ENCODE assay signal across 33 cellular contexts in the genomic region with DNA sequence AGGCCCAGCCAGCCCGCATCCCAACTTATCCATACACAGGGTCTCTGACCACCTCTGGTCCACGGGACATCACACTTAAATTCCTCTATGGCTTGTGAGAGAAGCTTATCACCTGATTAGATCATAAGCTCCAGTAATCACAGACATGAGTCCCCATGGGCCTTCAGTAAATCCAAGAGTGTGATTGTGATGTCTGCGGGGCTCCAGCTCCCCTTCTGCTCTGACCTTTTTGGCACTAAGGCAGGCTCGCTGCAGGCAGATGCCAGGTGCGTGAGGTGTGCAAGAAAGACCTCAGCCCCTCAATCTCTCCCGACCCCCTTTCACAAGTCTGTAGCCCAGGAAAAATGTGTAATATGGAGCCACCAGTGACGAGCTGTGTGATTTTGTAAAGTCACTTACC.
"Had no signal": no experiment of that assay in that cellular context is flagged by ENCODE, and none has a peak within 500 bp of the region (broad histone marks: within the 10 kb centered on the region; RNA-seq: fewer than 3 reads in every experiment).

No MANE protein-coding gene starts in this region.

- H3K4me3 ChIP-seq: adrenal gland, body of pancreas, cardiac muscle cell, colonic mucosa, esophagus squamous epithelium, gastroesophageal sphincter had no signal

- FAIRE-seq: endometrium, endothelial cell of umbilical vein had no signal

- H3K4me3 Mint-ChIP-seq: activated CD4-positive, alpha-beta memory T cell treated with anti-CD3 and anti-CD28 coated beads for 36 hours; activated CD8-positive, alpha-beta memory T cell treated with anti-CD3 and anti-CD28 coated beads, Interleukin-2, amount 10 ng/mL, durations not matched to agents 7 days and 5 days; activated CD8-positive, alpha-beta T cell treated with anti-CD3 and anti-CD28 coated beads, Interleukin-2, amount 10 ng/mL, durations not matched to agents 7 days and 5 days; activated naive CD4-positive, alpha-beta T cell treated with anti-CD3 and anti-CD28 coated beads for 36 hours; activated naive CD4-positive, alpha-beta T cell treated with anti-CD3 and anti-CD28 coated beads, Interleukin-2, amount 50 U/mL, for 24 hours; activated naive CD8-positive, alpha-beta T cell treated with anti-CD3 and anti-CD28 coated beads for 36 hours; activated naive CD8-positive, alpha-beta T cell treated with anti-CD3 and anti-CD28 coated beads, Interleukin-2, amount 50 U/mL, for 24 hours; activated T-helper 1 cell treated with anti-CD3 and anti-CD28 coated beads, Interleukin-12 subunit alpha, Interleukin-12 subunit beta, Interleukin-2, Interleukin-4 antibody, amounts not matched to agents 30 ng/mL and 10 ng/mL and 1 ng/mL, durations not matched to agents 14 hours and 24 hours and 36 hours; WTC11 had no signal

- H3K36me3 Mint-ChIP-seq: activated CD4-positive, alpha-beta memory T cell treated with anti-CD3 and anti-CD28 coated beads for 36 hours; activated CD8-positive, alpha-beta memory T cell treated with anti-CD3 and anti-CD28 coated beads, Interleukin-2, amount 10 ng/mL, durations not matched to agents 7 days and 5 days; activated naive CD4-positive, alpha-beta T cell treated with anti-CD3 and anti-CD28 coated beads, Interleukin-2, amount 50 U/mL, for 24 hours; activated naive CD8-positive, alpha-beta T cell treated with anti-CD3 and anti-CD28 coated beads for 36 hours; WTC11 had no signal

- DNase-seq: activated CD4-positive, alpha-beta memory T cell treated with anti-CD3 and anti-CD28 coated beads for 36 hours; activated CD4-positive, alpha-beta T cell treated with anti-CD3 and anti-CD28 coated beads for 1 hour; activated CD4-positive, alpha-beta T cell treated with anti-CD3 and anti-CD28 coated beads for 4 hours; activated CD8-positive, alpha-beta memory T cell treated with anti-CD3 and anti-CD28 coated beads, Interleukin-2, amount 10 ng/mL, durations not matched to agents 7 days and 5 days; activated CD8-positive, alpha-beta memory T cell treated with anti-CD3 and anti-CD28 coated beads, Interleukin-2, amount 50 U/mL, for 4 hours; activated CD8-positive, alpha-beta T cell treated with anti-CD3 and anti-CD28 coated beads, Interleukin-2, amount 10 ng/mL, durations not matched to agents 7 days and 5 days; activated effector memory CD4-positive, alpha-beta T cell treated with anti-CD3 and anti-CD28 coated beads, Interleukin-2, amount 50 U/mL, for 16 hours; activated naive CD4-positive, alpha-beta T cell treated with anti-CD3 and anti-CD28 coated beads for 36 hours; activated naive CD8-positive, alpha-beta T cell treated with anti-CD3 and anti-CD28 coated beads for 36 hours; activated naive CD8-positive, alpha-beta T cell treated with anti-CD3 and anti-CD28 coated beads, Interleukin-2, amount 50 U/mL, for 24 hours; activated T-cell treated with anti-CD3 and anti-CD28 coated beads, Interleukin-2, amount 50 U/mL, for 1 hour; activated T-cell treated with anti-CD3 and anti-CD28 coated beads, Interleukin-2, amount 50 U/mL, for 48 hours; amygdala; aorta; body of pancreas; central memory CD4-positive, alpha-beta T cell; cerebellar nuclear complex; colonic mucosa; effector CD8-positive, alpha-beta T cell; esophagus squamous epithelium; foreskin melanocyte; head of caudate nucleus; hippocampal formation; T-helper 2 cell had no signal

- H3K27me3 ChIP-seq: adrenal gland, body of pancreas, cardiac muscle cell had no signal

- H3K36me3 ChIP-seq: adrenal gland, cardiac muscle cell, colonic mucosa, esophagus squamous epithelium, gastroesophageal sphincter had no signal

- H3K27ac Mint-ChIP-seq: activated CD4-positive, alpha-beta memory T cell treated with anti-CD3 and anti-CD28 coated beads for 36 hours; activated CD8-positive, alpha-beta memory T cell treated with anti-CD3 and anti-CD28 coated beads, Interleukin-2, amount 10 ng/mL, durations not matched to agents 7 days and 5 days; activated CD8-positive, alpha-beta T cell treated with anti-CD3 and anti-CD28 coated beads, Interleukin-2, amount 10 ng/mL, durations not matched to agents 7 days and 5 days; activated naive CD4-positive, alpha-beta T cell treated with anti-CD3 and anti-CD28 coated beads for 36 hours; activated naive CD4-positive, alpha-beta T cell treated with anti-CD3 and anti-CD28 coated beads, Interleukin-2, amount 50 U/mL, for 24 hours; activated naive CD8-positive, alpha-beta T cell treated with anti-CD3 and anti-CD28 coated beads for 36 hours; activated naive CD8-positive, alpha-beta T cell treated with anti-CD3 and anti-CD28 coated beads, Interleukin-2, amount 50 U/mL, for 24 hours; activated T-helper 1 cell treated with anti-CD3 and anti-CD28 coated beads, Interleukin-12 subunit alpha, Interleukin-12 subunit beta, Interleukin-2, Interleukin-4 antibody, amounts not matched to agents 30 ng/mL and 10 ng/mL and 1 ng/mL, durations not matched to agents 14 hours and 24 hours and 36 hours; activated T-helper 2 cell treated with anti-CD3 and anti-CD28 coated beads, Interferon-gamma antibody, Interleukin-2, Interleukin-4, amounts not matched to agents 10 μg/mL and 5 μg/mL and 100 μg/mL, durations not matched to agents 14 hours and 24 hours and 36 hours; WTC11 had no signal

- H3K4me1 Mint-ChIP-seq: activated naive CD4-positive, alpha-beta T cell treated with anti-CD3 and anti-CD28 coated beads, Interleukin-2, amount 50 U/mL, for 24 hours; activated naive CD8-positive, alpha-beta T cell treated with anti-CD3 and anti-CD28 coated beads for 36 hours; activated naive CD8-positive, alpha-beta T cell treated with anti-CD3 and anti-CD28 coated beads, Interleukin-2, amount 50 U/mL, for 24 hours; WTC11 had no signal

- H3K9me3 Mint-ChIP-seq: activated CD4-positive, alpha-beta memory T cell treated with anti-CD3 and anti-CD28 coated beads for 36 hours; activated naive CD4-positive, alpha-beta T cell treated with anti-CD3 and anti-CD28 coated beads for 36 hours; activated naive CD4-positive, alpha-beta T cell treated with anti-CD3 and anti-CD28 coated beads, Interleukin-2, amount 50 U/mL, for 24 hours; activated naive CD8-positive, alpha-beta T cell treated with anti-CD3 and anti-CD28 coated beads for 36 hours; activated naive CD8-positive, alpha-beta T cell treated with anti-CD3 and anti-CD28 coated beads, Interleukin-2, amount 50 U/mL, for 24 hours; activated T-helper 1 cell treated with anti-CD3 and anti-CD28 coated beads, Interleukin-12 subunit alpha, Interleukin-12 subunit beta, Interleukin-2, Interleukin-4 antibody, amounts not matched to agents 30 ng/mL and 10 ng/mL and 1 ng/mL, durations not matched to agents 14 hours and 24 hours and 36 hours; activated T-helper 2 cell treated with anti-CD3 and anti-CD28 coated beads, Interferon-gamma antibody, Interleukin-2, Interleukin-4, amounts not matched to agents 10 μg/mL and 5 μg/mL and 100 μg/mL, durations not matched to agents 14 hours and 24 hours and 36 hours had no signal
